Comparison of ENCODE assay signal across 14 cellular contexts in genomic region chr10:132975976-132976682, GRCh38. TPM values are rescaled to one million over a fixed set of nuclear protein-coding genes. Genes with fewer than 3 reads are reported as not detected.
"Had no signal": no experiment of that assay in that cellular context is flagged by ENCODE, and none has a peak within 500 bp of the region (broad histone marks: within the 10 kb centered on the region; RNA-seq: fewer than 3 reads in every experiment).

No MANE protein-coding gene starts in this region.

- H3K4me1 Mint-ChIP-seq: mesothelial cell of epicardium; stimulated activated memory B cell treated with anti-CD40 and anti-IgM and Interleukin-4, amounts not matched to agents 10 μg/mL and 1 μg/mL and 100 μg/mL, for 72 hours had no signal

- H3K4me3 Mint-ChIP-seq: activated T-cell treated with anti-CD3 and anti-CD28 coated beads, Interleukin-2, amount 50 U/mL, for 24 hours; endodermal cell; mesothelial cell of epicardium; stimulated activated memory B cell treated with anti-CD40 and anti-IgM and Interleukin-4, amounts not matched to agents 10 μg/mL and 1 μg/mL and 100 μg/mL, for 72 hours; T-cell had no signal

- H3K27me3 ChIP-seq: pancreas, vagina had no signal

- H3K9me3 Mint-ChIP-seq: activated T-cell treated with anti-CD3 and anti-CD28 coated beads, Interleukin-2, amount 50 U/mL, for 24 hours; endodermal cell; mesothelial cell of epicardium; stimulated activated memory B cell treated with anti-CD40 and anti-IgM and Interleukin-4, amounts not matched to agents 10 μg/mL and 1 μg/mL and 100 μg/mL, for 72 hours had no signal

- H3K27ac Mint-ChIP-seq: activated T-cell treated with anti-CD3 and anti-CD28 coated beads, Interleukin-2, amount 50 U/mL, for 24 hours; endodermal cell; mesothelial cell of epicardium; stimulated activated memory B cell treated with anti-CD40 and anti-IgM and Interleukin-4, amounts not matched to agents 10 μg/mL and 1 μg/mL and 100 μg/mL, for 72 hours; T-cell had no signal

- DNase-seq: activated CD4-positive, alpha-beta T cell treated with anti-CD3 and anti-CD28 coated beads for 1 hour; activated CD4-positive, alpha-beta T cell treated with anti-CD3 and anti-CD28 coated beads, Interleukin-2, amount 50 U/mL, for 48 hours; activated T-cell treated with anti-CD3 and anti-CD28 coated beads, Interleukin-2, amount 50 U/mL, for 24 hours; endodermal cell; erythroblast; stimulated activated CD4-positive, alpha-beta T cell treated with anti-CD3 and anti-CD28 coated beads, Interleukin-2, amount 100 ng/mL, for 48 hours; T-cell; T-helper 9 cell had no signal

- H3K4me3 ChIP-seq: dorsolateral prefrontal cortex, gastroesophageal sphincter, pancreas, vagina had no signal

- H3K36me3 ChIP-seq: gastroesophageal sphincter, pancreas, vagina had no signal

- H3K27ac ChIP-seq: dorsolateral prefrontal cortex, gastroesophageal sphincter, pancreas, vagina had no signal

- H3K36me3 Mint-ChIP-seq: mesothelial cell of epicardium; stimulated activated memory B cell treated with anti-CD40 and anti-IgM and Interleukin-4, amounts not matched to agents 10 μg/mL and 1 μg/mL and 100 μg/mL, for 72 hours; T-cell had no signal

- ATAC-seq: gastroesophageal sphincter; pancreas; stimulated activated memory B cell treated with anti-CD40 and anti-IgM and Interleukin-4, amounts not matched to agents 10 μg/mL and 1 μg/mL and 100 μg/mL, for 72 hours; T-cell had no signal

- H3K4me1 ChIP-seq: pancreas, vagina had no signal

- H3K9me3 ChIP-seq: gastroesophageal sphincter, pancreas, vagina had no signal

RNA-seq across cellular contexts. Expression of gene CFAP46, which starts 33.8 kb away (rescaled TPM):
- total RNA-seq: T-cell, vagina had no signal
